ENCODE assay signal across 8 cellular contexts in the genomic region with DNA sequence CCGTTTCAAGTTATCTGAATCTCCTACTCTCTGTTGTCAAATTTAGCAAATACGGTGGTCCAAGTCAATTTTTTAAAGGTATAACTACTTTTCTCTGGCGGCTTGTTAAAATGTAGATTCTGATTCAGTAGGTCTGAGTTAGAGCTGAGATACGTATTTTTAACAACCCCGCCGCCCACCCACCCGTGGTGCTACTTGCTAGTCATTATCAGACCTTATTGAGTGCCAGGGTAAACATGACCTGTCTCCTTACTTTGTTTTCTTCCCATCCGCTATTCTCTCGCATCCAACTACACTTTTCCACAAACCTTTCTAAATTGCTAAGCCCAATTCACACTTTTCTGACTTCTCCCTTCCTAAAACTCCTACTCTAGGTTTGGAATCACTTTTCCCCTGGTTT.
DNase-seq lines count a peak whose midpoint lies in the region; ATAC-seq and TF ChIP-seq lines count a peak whose summit lies in the region.

No MANE protein-coding gene starts in this region.

- H3K9me3 ChIP-seq in parathyroid adenoma (ENCODE audit: control insufficient read depth, low read length), result no peaks in the 10 kb centered on the region

- peak overlapping the region; percentile 93 for H3K27ac ChIP-seq in parathyroid adenoma

- peaks cover 19 to 38% of the 10 kb centered on the region in 2 donors for H3K4me1 Mint-ChIP-seq in effector memory CD8-positive, alpha-beta T cell (ENCODE audit: low read depth in 2 of 2)

- H3K4me2 ChIP-seq in parathyroid adenoma (ENCODE audit: low read length), result peak overlapping the region; percentile 97

- no peaks in the 10 kb centered on the region for H3K4me1 ChIP-seq in parathyroid adenoma

- DNase-seq in GM06990 (ENCODE audit: extremely low read depth, insufficient read length) (no peak), RKO (ENCODE audit: low spot score) (peak; percentile 41), NCI-H510A (lab: John Stamatoyannopoulos, UW) (no peak), HuH-7.5 (ENCODE audit: low spot score) (no peak), T1000 (lab: John Stamatoyannopoulos, UW) (no peak)
- DNase-seq in effector memory CD8-positive, alpha-beta T cell, result no peak

- no peak for ATAC-seq in effector memory CD8-positive, alpha-beta T cell (replicated peaks)
- ATAC-seq in GM18907 (IDR thresholded peaks at IDR 0.05; ENCODE audit: unreplicated experiment), result no peak

- peak overlapping the region; percentile 87 to 90 for H3K4me3 Mint-ChIP-seq in effector memory CD8-positive, alpha-beta T cell

- H3K27ac Mint-ChIP-seq in effector memory CD8-positive, alpha-beta T cell, result peak overlapping the region; percentile 98 to 99

- H3K27me3 ChIP-seq in GM06990 (replicated peaks; ENCODE audit: control insufficient read depth, insufficient read depth, low read length) (no peaks in the 10 kb centered on the region), parathyroid adenoma (ENCODE audit: control insufficient read depth, insufficient read depth, low read length) (no peaks in the 10 kb centered on the region)

- TF ChIP-seq CTCF in GM06990 (IDR thresholded peaks at IDR 0.05; ENCODE audit: insufficient read depth, low read length, poor library complexity, severe bottlenecking) (no peak), parathyroid adenoma (IDR thresholded peaks at IDR 0.05) (no peak)

- H3K27me3 Mint-ChIP-seq in effector memory CD8-positive, alpha-beta T cell, result no peaks in the 10 kb centered on the region

- peak overlapping the region; percentile 73 for H2AFZ ChIP-seq in parathyroid adenoma

- no peak overlapping the region for H3K9ac ChIP-seq in parathyroid adenoma

- H3K79me2 ChIP-seq in parathyroid adenoma, result peaks cover 13% of the 10 kb centered on the region

- H3K36me3 ChIP-seq in GM06990 (ENCODE audit: control insufficient read depth, insufficient read depth, low read length) (no peaks in the 10 kb centered on the region; the same call in 1 of the 2 replicates), parathyroid adenoma (ENCODE audit: control insufficient read depth, insufficient read depth, low read length) (no peaks in the 10 kb centered on the region)

- H3K36me3 Mint-ChIP-seq in effector memory CD8-positive, alpha-beta T cell (ENCODE audit: insufficient read depth), result peaks cover 6% of the 10 kb centered on the region

- peak overlapping the region; percentile 95 for H3K4me3 ChIP-seq in GM06990 (replicated peaks; ENCODE audit: low read depth, low read length)
- H3K4me3 ChIP-seq in parathyroid adenoma (ENCODE audit: low read depth, low read length), result peak overlapping the region; percentile 91

- no peaks in the 10 kb centered on the region for H3K9me3 Mint-ChIP-seq in effector memory CD8-positive, alpha-beta T cell
